9 cellular contexts compared by ENCODE assay signal in the genomic region with DNA sequence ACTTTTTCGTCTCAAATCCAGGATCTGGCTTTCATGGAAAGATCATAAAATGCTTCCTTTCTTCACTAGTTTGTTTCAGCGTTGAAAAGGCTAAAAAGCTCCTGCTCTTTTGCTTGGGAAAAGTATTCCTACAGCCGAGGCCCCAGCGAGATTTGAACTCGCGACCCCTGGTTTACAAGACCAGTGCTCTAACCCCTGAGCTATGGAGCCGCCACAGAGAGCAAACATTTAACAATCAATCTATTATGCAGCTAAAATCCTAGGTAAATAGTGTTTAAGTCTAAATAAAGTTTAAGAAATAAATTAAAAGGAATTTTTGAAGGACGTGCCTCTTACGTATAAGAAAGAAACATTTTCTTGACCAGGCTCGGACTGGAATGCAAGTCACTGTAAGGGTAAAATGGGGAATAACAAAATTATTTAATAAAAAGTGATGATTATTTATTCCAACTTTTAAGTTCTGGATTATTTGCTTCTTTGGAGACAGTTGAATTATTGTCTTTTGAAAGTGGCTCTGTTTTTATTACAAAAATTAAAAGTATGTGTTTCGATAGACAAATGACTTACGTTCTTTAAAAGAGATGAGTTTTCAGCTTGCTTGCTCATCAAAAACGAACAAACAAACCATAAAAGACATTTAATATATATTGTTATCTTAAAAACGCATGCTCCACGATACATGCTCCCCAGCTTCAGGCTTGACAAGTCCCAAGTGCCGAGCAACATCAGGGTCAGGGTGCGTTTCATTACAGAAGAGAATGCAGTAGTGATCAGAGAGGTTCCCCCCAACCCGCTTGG. TPM values are rescaled to one million over a fixed set of nuclear protein-coding genes. Genes with fewer than 3 reads are reported as not detected.
DNase-seq lines count a peak whose midpoint lies in the region; ATAC-seq and TF ChIP-seq lines count a peak whose summit lies in the region.
"Had no signal": no experiment of that assay in that cellular context is flagged by ENCODE, and none has a peak within 500 bp of the region (broad histone marks: within the 10 kb centered on the region; RNA-seq: fewer than 3 reads in every experiment).

No MANE protein-coding gene starts in this region.

- no peaks in the 10 kb centered on the region for H3K27me3 ChIP-seq in right cardiac atrium (ENCODE audit: control insufficient read depth, insufficient read depth)
- H3K27me3 ChIP-seq in skeletal muscle satellite cell (ENCODE audit: control insufficient read depth, insufficient read depth, low read length): peaks cover 24% of the 10 kb centered on the region

- peaks cover 10% of the 10 kb centered on the region for H3K4me1 ChIP-seq in right cardiac atrium (ENCODE audit: control insufficient read depth, insufficient read depth, low read length)
- H3K4me1 ChIP-seq in skeletal muscle satellite cell (ENCODE audit: control insufficient read depth, insufficient read depth, low read length): peaks cover 21% of the 10 kb centered on the region

- peak; percentile 25 for ATAC-seq in HG03432 (IDR thresholded peaks at IDR 0.05; ENCODE audit: unreplicated experiment)
- peak; percentile 58 to 61 for ATAC-seq in right cardiac atrium
- ATAC-seq in HG03025 (IDR thresholded peaks at IDR 0.05; ENCODE audit: low FRiP score, unreplicated experiment): no peak

- H3K36me3 ChIP-seq in skeletal muscle satellite cell (ENCODE audit: insufficient read depth, low read length): no peaks in the 10 kb centered on the region

- H3K4me3 ChIP-seq in AG09309 (ENCODE audit: control insufficient read depth, low read depth, low read length): peak overlapping the region; percentile 34
- peak overlapping the region; percentile 52 for H3K4me3 ChIP-seq in right cardiac atrium (ENCODE audit: low read length)
- peak overlapping the region; percentile 64 for H3K4me3 ChIP-seq in skeletal muscle satellite cell (ENCODE audit: low read length)

- H3K4me2 ChIP-seq in skeletal muscle satellite cell (ENCODE audit: low read length): peak overlapping the region; percentile 82

- H3K9me3 ChIP-seq in right cardiac atrium (ENCODE audit: control insufficient read depth, low read length): no peaks in the 10 kb centered on the region
- no peaks in the 10 kb centered on the region for H3K9me3 ChIP-seq in skeletal muscle satellite cell (replicated peaks; ENCODE audit: low read length)

- peak overlapping the region; percentile 24 for H3K9ac ChIP-seq in skeletal muscle satellite cell (ENCODE audit: low read depth, low read length)

- H3K27ac ChIP-seq in right cardiac atrium (ENCODE audit: low read length): no peak overlapping the region

- intact Hi-C loops in right cardiac atrium (cut with DNase I): loop anchor here in 1 of 4 donors (5.0 kb wide), 1 partner anchor 51 kb away; a partner anchor contains a TSS

- DNase-seq in AG09309 (ENCODE audit: low read depth): no peak
- peak; percentile 37 to 72 for DNase-seq in SHP77 (lab: John Stamatoyannopoulos, UW)
- DNase-seq in amniotic epithelial cell (ENCODE audit: low read depth): peak; percentile 47
- DNase-seq in right cardiac atrium: peak in 1 of 3 donors; percentile 54
- no peak for DNase-seq in NCI-H2029 (lab: John Stamatoyannopoulos, UW)

- 2% methylated on average over 18 of the region's 18 CpGs for WGBS in right cardiac atrium

- no peak for TF ChIP-seq CTCF in AG09309 (IDR thresholded peaks at IDR 0.05; ENCODE audit: control insufficient read depth, insufficient read depth, low read depth, low read length, missing control alignments)

RNA-seq across cellular contexts. Expression of a gene that starts 10.3 kb away (rescaled TPM):
- total RNA-seq in right cardiac atrium: not detected
- polyA plus RNA-seq in right cardiac atrium: not detected
- not detected in 2 replicates for total RNA-seq in skeletal muscle satellite cell (2012; rRNA removed)
- total RNA-seq: skeletal muscle tissue had no signal

RNA-seq across cellular contexts. Expression of a gene that starts 40.0 kb away (rescaled TPM):
- not detected for total RNA-seq in right cardiac atrium
- polyA plus RNA-seq in right cardiac atrium: not detected
- not detected in 2 replicates for total RNA-seq in skeletal muscle satellite cell (2012; rRNA removed)
- total RNA-seq: skeletal muscle tissue had no signal

RNA-seq across cellular contexts. Expression of a gene that starts 43.4 kb away (rescaled TPM):
- total RNA-seq in right cardiac atrium: not detected
- not detected for polyA plus RNA-seq in right cardiac atrium
- total RNA-seq in skeletal muscle satellite cell (2012; rRNA removed): not detected in 2 replicates
- total RNA-seq: skeletal muscle tissue had no signal

RNA-seq across cellular contexts. Expression of a gene that starts 53.1 kb away (rescaled TPM):
- total RNA-seq in right cardiac atrium: 10 to 100 TPM; 18.0 to 20.0 (median 19.0) TPM
- polyA plus RNA-seq in right cardiac atrium: 31.3 TPM
- 8.6 and 18.3 TPM in 2 replicates for total RNA-seq in skeletal muscle satellite cell (2012; rRNA removed)

RNA-seq across cellular contexts. Expression of a gene that starts 57.3 kb away (rescaled TPM):
- total RNA-seq in right cardiac atrium: 1 to 10 TPM; 6.1 to 7.9 (median 7.1) TPM
- polyA plus RNA-seq in right cardiac atrium: 11.0 TPM
- 6.6 and 9.4 TPM in 2 replicates for total RNA-seq in skeletal muscle satellite cell (2012; rRNA removed)

Comparison
In these comparisons a context has a peak if more than half of its experiments do, and no peak if none do; other contexts are left out.
1. DNase-seq: peak in SHP77 (2 of 2) and amniotic epithelial cell (single experiment); none in AG09309 (single experiment) and NCI-H2029 (single experiment).
2. Peak in every context shown above with its lines, with median percentiles within 50 percentile points of each other: H3K4me3 ChIP-seq.